ENCODE assay signal across 17 cellular contexts in genomic region chr15:96046620-96047240, GRCh38.
DNase-seq lines count a peak whose midpoint lies in the region; ATAC-seq, FAIRE-seq and TF ChIP-seq lines count a peak whose summit lies in the region.
"Had no signal": no experiment of that assay in that cellular context is flagged by ENCODE, and none has a peak within 500 bp of the region (broad histone marks: within the 10 kb centered on the region; RNA-seq: fewer than 3 reads in every experiment).

No MANE protein-coding gene starts in this region.

- H3K4me3 ChIP-seq in SK-N-MC (peak overlapping the region; percentile 63), hepatocyte (no peak overlapping the region), tibial artery (no peak overlapping the region)
- H3K4me3 ChIP-seq: sigmoid colon, suprapubic skin had no signal

- peak; percentile 18 to 21 for DNase-seq in NOMO-1 (lab: John Stamatoyannopoulos, UW; ENCODE audit: unreplicated experiment in 2 of 2)
- DNase-seq in NOMO-1 treated with dmso at 0.1 percent for 144 hours (lab: John Stamatoyannopoulos, UW; ENCODE audit: unreplicated experiment) = no peak
- DNase-seq in SK-N-MC (ENCODE audit: low read depth, low spot score) = no peak
- DNase-seq in hepatocyte (ENCODE audit: low spot score) = no peak
- no peak for DNase-seq in tibial artery
- DNase-seq in D721Med (ENCODE audit: insufficient read length, low spot score) = no peak
- no peak for DNase-seq in activated T-helper 2 cell treated with anti-CD3 and anti-CD28 coated beads, Interferon-gamma antibody, Interleukin-2, Interleukin-4, amounts not matched to agents 10 μg/mL and 5 μg/mL and 100 μg/mL, durations not matched to agents 14 hours and 24 hours and 36 hours (ENCODE audit: low spot score)
- DNase-seq: 8988T; activated naive CD4-positive, alpha-beta T cell treated with anti-CD3 and anti-CD28 coated beads, Interleukin-2, amount 50 U/mL, for 16 hours; islet precursor cell; NCI-H1092 treated with DMSO at 0.1 percent for 48 hours; NCI-H446; RPMI8226; sigmoid colon had no signal

- no peak for FAIRE-seq in D721Med (lab: Jason Lieb, UNC)
- FAIRE-seq: HTR-8/SVneo had no signal

- TF ChIP-seq CTCF in hepatocyte (IDR thresholded peaks at IDR 0.05; ENCODE audit: poor library complexity) (no peak), tibial artery (IDR thresholded peaks at IDR 0.05) (no peak), D721Med (IDR thresholded peaks at IDR 0.05; ENCODE audit: insufficient read depth, missing control alignments) (no peak)

- H3K27ac Mint-ChIP-seq in activated T-helper 2 cell treated with anti-CD3 and anti-CD28 coated beads, Interferon-gamma antibody, Interleukin-2, Interleukin-4, amounts not matched to agents 10 μg/mL and 5 μg/mL and 100 μg/mL, durations not matched to agents 14 hours and 24 hours and 36 hours = no peak overlapping the region

- H3K9me3 Mint-ChIP-seq in activated T-helper 2 cell treated with anti-CD3 and anti-CD28 coated beads, Interferon-gamma antibody, Interleukin-2, Interleukin-4, amounts not matched to agents 10 μg/mL and 5 μg/mL and 100 μg/mL, durations not matched to agents 14 hours and 24 hours and 36 hours = no peaks in the 10 kb centered on the region

- ATAC-seq in GM21619 (IDR thresholded peaks at IDR 0.05; ENCODE audit: unreplicated experiment) = no peak

- 75% methylated on average over 5 of the region's 5 CpGs for WGBS in hepatocyte (ENCODE audit: low lambda C conversion rate, missing lambda C conversion rate)

- no peaks in the 10 kb centered on the region for H3K4me1 Mint-ChIP-seq in activated T-helper 2 cell treated with anti-CD3 and anti-CD28 coated beads, Interferon-gamma antibody, Interleukin-2, Interleukin-4, amounts not matched to agents 10 μg/mL and 5 μg/mL and 100 μg/mL, durations not matched to agents 14 hours and 24 hours and 36 hours (ENCODE audit: low read depth)

- intact Hi-C loops in tibial artery (cut with DNase I; ENCODE audit: low total_unique reads) = no loop called here
- intact Hi-C loops in activated T-helper 2 cell treated with anti-CD3 and anti-CD28 coated beads, Interferon-gamma antibody, Interleukin-2, Interleukin-4, amounts not matched to agents 10 μg/mL and 5 μg/mL and 100 μg/mL, durations not matched to agents 14 hours and 24 hours and 36 hours (cut with micrococcal nuclease) = no loop called here

- H4K20me1 ChIP-seq in hepatocyte (ENCODE audit: insufficient read depth, poor library complexity, severe bottlenecking) = no peaks in the 10 kb centered on the region

- peak overlapping the region; percentile 50 for H3K9ac ChIP-seq in SK-N-MC (ENCODE audit: insufficient read length)

- H3K27me3 Mint-ChIP-seq in activated T-helper 2 cell treated with anti-CD3 and anti-CD28 coated beads, Interferon-gamma antibody, Interleukin-2, Interleukin-4, amounts not matched to agents 10 μg/mL and 5 μg/mL and 100 μg/mL, durations not matched to agents 14 hours and 24 hours and 36 hours (ENCODE audit: low read depth) = peaks cover 33% of the 10 kb centered on the region

- H3K4me3 Mint-ChIP-seq in activated T-helper 2 cell treated with anti-CD3 and anti-CD28 coated beads, Interferon-gamma antibody, Interleukin-2, Interleukin-4, amounts not matched to agents 10 μg/mL and 5 μg/mL and 100 μg/mL, durations not matched to agents 14 hours and 24 hours and 36 hours (ENCODE audit: low read depth) = no peak overlapping the region

- peak overlapping the region; percentile 16; the same call in 1 of the 2 replicates for H3K27ac ChIP-seq in SK-N-MC
- H3K27ac ChIP-seq in hepatocyte = no peak overlapping the region
- peak overlapping the region; percentile 38 to 53 for H3K27ac ChIP-seq in tibial artery
- H3K27ac ChIP-seq: sigmoid colon, suprapubic skin had no signal

- H3K4me1 ChIP-seq in hepatocyte (ENCODE audit: insufficient read depth) (peaks cover 10% of the 10 kb centered on the region), tibial artery (peaks cover 0 to 36% (median 15%) of the 10 kb centered on the region in 4 donors)

- H3K36me3 Mint-ChIP-seq in activated T-helper 2 cell treated with anti-CD3 and anti-CD28 coated beads, Interferon-gamma antibody, Interleukin-2, Interleukin-4, amounts not matched to agents 10 μg/mL and 5 μg/mL and 100 μg/mL, durations not matched to agents 14 hours and 24 hours and 36 hours (ENCODE audit: low read depth) = no peaks in the 10 kb centered on the region

- peak overlapping the region; percentile 23 for H3K4me2 ChIP-seq in hepatocyte

- no peaks in the 10 kb centered on the region for H3K79me2 ChIP-seq in hepatocyte

- no peaks in the 10 kb centered on the region for H3K9me3 ChIP-seq in SK-N-MC (ENCODE audit: low read depth, low read length)
- no peaks in the 10 kb centered on the region for H3K9me3 ChIP-seq in hepatocyte (ENCODE audit: low read depth)
- H3K9me3 ChIP-seq in tibial artery = no peaks in the 10 kb centered on the region
- H3K9me3 ChIP-seq: sigmoid colon, suprapubic skin had no signal

- H2AFZ ChIP-seq in hepatocyte = no peak overlapping the region

- no peaks in the 10 kb centered on the region for H3K36me3 ChIP-seq in SK-N-MC (ENCODE audit: insufficient read depth, low read length)
- no peaks in the 10 kb centered on the region for H3K36me3 ChIP-seq in hepatocyte (replicated peaks; ENCODE audit: insufficient read depth, low read depth)
- H3K36me3 ChIP-seq in tibial artery = no peaks in the 10 kb centered on the region
- H3K36me3 ChIP-seq: sigmoid colon, suprapubic skin had no signal

- no peaks in the 10 kb centered on the region for H3K27me3 ChIP-seq in hepatocyte
- no peaks in the 10 kb centered on the region for H3K27me3 ChIP-seq in tibial artery
- H3K27me3 ChIP-seq: sigmoid colon had no signal

- H3K9me2 ChIP-seq in hepatocyte (replicated peaks; ENCODE audit: insufficient read depth) = no peaks in the 10 kb centered on the region

Comparison
In these comparisons a context has a peak if more than half of its experiments do, and no peak if none do; other contexts are left out.
1. DNase-seq: peak in NOMO-1 (2 of 2); none in NOMO-1 treated with dmso at 0.1 percent for 144 hours (single experiment), SK-N-MC (single experiment), hepatocyte (single experiment), tibial artery (0 of 2), D721Med (single experiment) and activated T-helper 2 cell treated with anti-CD3 and anti-CD28 coated beads, Interferon-gamma antibody, Interleukin-2, Interleukin-4, amounts not matched to agents 10 μg/mL and 5 μg/mL and 100 μg/mL, durations not matched to agents 14 hours and 24 hours and 36 hours (single experiment).